Comparison of ENCODE assay signal across 9 cellular contexts in genomic region chr16:2507052-2507678, GRCh38. TPM values are rescaled to one million over a fixed set of nuclear protein-coding genes. Genes with fewer than 3 reads are reported as not detected.
DNase-seq lines count a peak whose midpoint lies in the region; ATAC-seq, FAIRE-seq and TF ChIP-seq lines count a peak whose summit lies in the region.
"Had no signal": no experiment of that assay in that cellular context is flagged by ENCODE, and none has a peak within 500 bp of the region (broad histone marks: within the 10 kb centered on the region; RNA-seq: fewer than 3 reads in every experiment).

No MANE protein-coding gene starts in this region.

- H3K27ac ChIP-seq in skin epidermis: peak overlapping the region in 20 of 21 experiments; percentile 7 to 82 (median 50)

- DNase-seq in bronchial epithelial cell (ENCODE audit: low read depth): no peak
- DNase-seq in NCI-H82 (lab: John Stamatoyannopoulos, UW): no peak
- no peak for DNase-seq in activated gamma-delta T cell (lab: John Stamatoyannopoulos, UW)
- DNase-seq in glomerular visceral epithelial cell (ENCODE audit: extremely low spot score): no peak
- DNase-seq in kidney tubule cell (ENCODE audit: low spot score): no peak
- DNase-seq: MG63 had no signal

- FAIRE-seq in bronchial epithelial cell (lab: Jason Lieb, UNC): no peak

- peak; percentile 5 for TF ChIP-seq CTCF in bronchial epithelial cell (IDR thresholded peaks at IDR 0.05; ENCODE audit: insufficient read depth, low read length, severe bottlenecking)

- ATAC-seq in GM18868 (IDR thresholded peaks at IDR 0.05; ENCODE audit: unreplicated experiment) (peak; percentile 59), HG03135 (IDR thresholded peaks at IDR 0.05; ENCODE audit: unreplicated experiment) (peak; percentile 59)

- no peaks in the 10 kb centered on the region for H3K27me3 ChIP-seq in bronchial epithelial cell (ENCODE audit: control insufficient read depth, insufficient read depth, low read length)
- H3K27me3 ChIP-seq: MG63 had no signal

- H3K4me3 ChIP-seq in bronchial epithelial cell (ENCODE audit: low read depth, low read length) (no peak overlapping the region), skin epidermis (no peak overlapping the region)
- H3K4me3 ChIP-seq: MG63 had no signal

- no peaks in the 10 kb centered on the region for H3K36me3 ChIP-seq in bronchial epithelial cell (ENCODE audit: control insufficient read depth, insufficient read depth, low read length)
- H3K36me3 ChIP-seq: MG63 had no signal

RNA-seq across cellular contexts. Expression of gene ATP6V0C, which starts 6.6 kb away (rescaled TPM):
- total RNA-seq in bronchial epithelial cell: 7.9 and 13.2 TPM in 2 replicates

RNA-seq across cellular contexts. Expression of gene AMDHD2, which starts 13.0 kb away (rescaled TPM):
- 27.7 and 35.8 TPM in 2 replicates for total RNA-seq in bronchial epithelial cell

RNA-seq across cellular contexts. Expression of gene CEMP1, which starts 24.0 kb away (rescaled TPM):
- total RNA-seq in bronchial epithelial cell: 0.26 TPM in 1 of 2 replicates, not detected in the other

RNA-seq across cellular contexts. Expression of gene PDPK1, which starts 30.7 kb away (rescaled TPM):
- 11.8 and 17.7 TPM in 2 replicates for total RNA-seq in bronchial epithelial cell

RNA-seq across cellular contexts. Expression of gene TBC1D24, which starts 32.2 kb away (rescaled TPM):
- total RNA-seq in bronchial epithelial cell: 4.7 and 5.4 TPM in 2 replicates
